ENCODE assay signal across 10 cellular contexts in genomic region chr7:22992874-22993840, GRCh38. TPM values are rescaled to one million over a fixed set of nuclear protein-coding genes. Genes with fewer than 3 reads are reported as not detected.
DNase-seq lines count a peak whose midpoint lies in the region; ATAC-seq and TF ChIP-seq lines count a peak whose summit lies in the region.
"Had no signal": no experiment of that assay in that cellular context is flagged by ENCODE, and none has a peak within 500 bp of the region (broad histone marks: within the 10 kb centered on the region; RNA-seq: fewer than 3 reads in every experiment).

No MANE protein-coding gene starts in this region.

- POLR2A ChIA-PET in OCI-LY7 (lab: Charles Lee) = interaction anchor here (0.6 to 3.5 kb wide), 10 partner anchors 11 to 1985 kb away, joined by 3 to 31 read pairs (median 3); no protein-coding TSS in a partner anchor

- no peak overlapping the region for H3K27ac Mint-ChIP-seq in chondrocyte (ENCODE audit: unreplicated experiment)

- peaks cover 53% of the 10 kb centered on the region for H3K36me3 ChIP-seq in OCI-LY7 (ENCODE audit: insufficient read depth, low read length)

- H3K4me3 Mint-ChIP-seq in chondrocyte (ENCODE audit: unreplicated experiment) = no peak overlapping the region

- ATAC-seq in HG02884 (IDR thresholded peaks at IDR 0.05; ENCODE audit: unreplicated experiment) = peak; percentile 74
- ATAC-seq in stimulated activated naive CD8-positive, alpha-beta T cell treated with anti-CD3 and anti-CD28 coated beads, Interleukin-15, Interleukin-2, amounts not matched to agents 100 U/mL and 50 U/mL, for 24 hours = peak; percentile 55

- H3K27ac ChIP-seq in OCI-LY7 (ENCODE audit: low read depth, low read length, poor library complexity, severe bottlenecking) (peak overlapping the region; percentile 94), caudate nucleus (ENCODE audit: low read depth, low read length) (no peak overlapping the region)
- H3K27ac ChIP-seq: hepatocyte had no signal

- H3K9me3 ChIP-seq in OCI-LY7 (ENCODE audit: low read length) = no peaks in the 10 kb centered on the region

- H3K79me2 ChIP-seq in OCI-LY7 (ENCODE audit: insufficient read depth, low read depth, low read length) = peaks cover 94% of the 10 kb centered on the region

- H3K9me3 Mint-ChIP-seq in chondrocyte (ENCODE audit: low read depth) = no peaks in the 10 kb centered on the region

- H2AFZ ChIP-seq in OCI-LY7 (ENCODE audit: low read length) = no peak overlapping the region
- H2AFZ ChIP-seq: hepatocyte had no signal

- H3K9me2 ChIP-seq in OCI-LY7 (ENCODE audit: insufficient read depth, low read length) = no peaks in the 10 kb centered on the region

- H3K4me1 Mint-ChIP-seq in chondrocyte (ENCODE audit: low read depth) = peaks cover 21% of the 10 kb centered on the region

- intact Hi-C loops in OCI-LY7 (cut with micrococcal nuclease; ENCODE audit: unreplicated experiment) = no loop called here

- H3K4me2 ChIP-seq in OCI-LY7 (ENCODE audit: low read length) = peak overlapping the region; percentile 62
- H3K4me2 ChIP-seq: hepatocyte had no signal

- CTCF ChIA-PET in OCI-LY7 (lab: Charles Lee; ENCODE audit: unreplicated experiment) = no interaction called here

- no peaks in the 10 kb centered on the region for H3K27me3 Mint-ChIP-seq in chondrocyte (ENCODE audit: low read depth)

- no TSS peak for BruUV-seq in OCI-LY7 (replicated peaks; lab: Mats Ljungman, UMichigan)

- no peaks in the 10 kb centered on the region for H3K36me3 Mint-ChIP-seq in chondrocyte (ENCODE audit: low read depth)

- peaks cover 80% of the 10 kb centered on the region for H3K4me1 ChIP-seq in OCI-LY7 (ENCODE audit: insufficient read depth, low read length, poor library complexity, severe bottlenecking)

- H3K4me3 ChIP-seq in OCI-LY7 (ENCODE audit: low read depth, low read length, poor library complexity, severe bottlenecking) = peak overlapping the region; percentile 40
- H3K4me3 ChIP-seq: hepatocyte had no signal

- no peak for TF ChIP-seq CTCF in OCI-LY7 (conservative IDR thresholded peaks at IDR 0.05; ENCODE audit: low read length)
- TF ChIP-seq CTCF in chondrocyte (IDR thresholded peaks at IDR 0.05) = no peak

- DNase-seq in activated CD8-positive, alpha-beta memory T cell treated with anti-CD3 and anti-CD28 coated beads, Interleukin-2, amount 50 U/mL, for 4 hours = peak; percentile 16
- DNase-seq in activated CD8-positive, alpha-beta memory T cell treated with anti-CD3 and anti-CD28 coated beads for 24 hours = no peak
- DNase-seq in OCI-LY7 (ENCODE audit: low spot score) = peak; percentile 54
- DNase-seq in stimulated activated naive CD8-positive, alpha-beta T cell treated with anti-CD3 and anti-CD28 coated beads, Interleukin-15, Interleukin-2, amounts not matched to agents 100 U/mL and 50 U/mL, for 24 hours = peak; percentile 22
- DNase-seq in DMS114 treated with DMSO at 0.1 percent for 48 hours (lab: John Stamatoyannopoulos, UW; ENCODE audit: unreplicated experiment) = no peak
- DNase-seq in chondrocyte (ENCODE audit: low spot score) = no peak
- no peak for DNase-seq in caudate nucleus (lab: John Stamatoyannopoulos, UW)
- DNase-seq: NCI-H1436 had no signal

- H4K20me1 ChIP-seq in OCI-LY7 (ENCODE audit: insufficient read depth, low read length) = no peaks in the 10 kb centered on the region

RNA-seq across cellular contexts. Expression of gene HYCC1, which starts 20.8 kb away (rescaled TPM):
- 43.3 and 69.9 TPM in 2 replicates for total RNA-seq in OCI-LY7 (2014; rRNA removed; shearing (Covaris generic))
- 157 and 171 TPM in 2 replicates for total RNA-seq in OCI-LY7 (2022)
- 51.5 to 54.9 TPM (median 54.9 TPM) in 3 replicates for total RNA-seq in chondrocyte

Comparison
In these comparisons a context has a peak if more than half of its experiments do, and no peak if none do; other contexts are left out.
1. DNase-seq: peak in activated CD8-positive, alpha-beta memory T cell treated with anti-CD3 and anti-CD28 coated beads, Interleukin-2, amount 50 U/mL, for 4 hours (single experiment), OCI-LY7 (single experiment) and stimulated activated naive CD8-positive, alpha-beta T cell treated with anti-CD3 and anti-CD28 coated beads, Interleukin-15, Interleukin-2, amounts not matched to agents 100 U/mL and 50 U/mL, for 24 hours (single experiment); none in activated CD8-positive, alpha-beta memory T cell treated with anti-CD3 and anti-CD28 coated beads for 24 hours (single experiment), DMS114 treated with DMSO at 0.1 percent for 48 hours (single experiment), chondrocyte (single experiment) and caudate nucleus (0 of 61).